9 cellular contexts compared by ENCODE assay signal in genomic region chr15:58438956-58439355, GRCh38. TPM values are rescaled to one million over a fixed set of nuclear protein-coding genes. Genes with fewer than 3 reads are reported as not detected.
DNase-seq lines count a peak whose midpoint lies in the region; ATAC-seq and TF ChIP-seq lines count a peak whose summit lies in the region.
"Had no signal": no experiment of that assay in that cellular context is flagged by ENCODE, and none has a peak within 500 bp of the region (broad histone marks: within the 10 kb centered on the region; RNA-seq: fewer than 3 reads in every experiment).

No MANE protein-coding gene starts in this region.

- H3K4me3 ChIP-seq in AG10803 (ENCODE audit: low read length) = no peak overlapping the region
- H3K4me3 ChIP-seq: tibial artery had no signal

- no peak overlapping the region for H3K27ac Mint-ChIP-seq in activated naive CD4-positive, alpha-beta T cell treated with anti-CD3 and anti-CD28 coated beads for 36 hours

- H3K36me3 Mint-ChIP-seq in activated naive CD4-positive, alpha-beta T cell treated with anti-CD3 and anti-CD28 coated beads for 36 hours (ENCODE audit: low read depth) = no peaks in the 10 kb centered on the region

- DNase-seq in AG10803 (ENCODE audit: low read depth) (peak; percentile 67), GM13976 (ENCODE audit: low spot score) (peak; percentile 61), NCI-H526 treated with DMSO at 0.1 percent for 48 hours (lab: John Stamatoyannopoulos, UW) (peak; percentile 36), iPS-NIHi7 (ENCODE audit: extremely low spot score) (peak; percentile 56), anterior cingulate cortex (lab: John Stamatoyannopoulos, UW) (no peak)
- peak; percentile 55 for DNase-seq in activated naive CD4-positive, alpha-beta T cell treated with anti-CD3 and anti-CD28 coated beads for 36 hours
- no peak for DNase-seq in central memory CD4-positive, alpha-beta T cell

- CTCF ChIA-PET in activated naive CD4-positive, alpha-beta T cell treated with anti-CD3 and anti-CD28 coated beads for 36 hours (lab: Charles Lee) = no interaction called here

- H3K9me3 Mint-ChIP-seq in activated naive CD4-positive, alpha-beta T cell treated with anti-CD3 and anti-CD28 coated beads for 36 hours = no peaks in the 10 kb centered on the region

- H3K27me3 Mint-ChIP-seq in activated naive CD4-positive, alpha-beta T cell treated with anti-CD3 and anti-CD28 coated beads for 36 hours (ENCODE audit: low read depth) = no peaks in the 10 kb centered on the region

- in situ Hi-C loops in GM13976 (cut with MboI; ENCODE audit: low sequenced_read_pairs, unreplicated experiment) = no loop called here

- H3K4me1 Mint-ChIP-seq in activated naive CD4-positive, alpha-beta T cell treated with anti-CD3 and anti-CD28 coated beads for 36 hours (ENCODE audit: low read depth) = peaks cover 14% of the 10 kb centered on the region

- intact Hi-C loops in activated naive CD4-positive, alpha-beta T cell treated with anti-CD3 and anti-CD28 coated beads for 36 hours (cut with micrococcal nuclease) = no loop called here

- TF ChIP-seq CTCF in AG10803 (conservative IDR thresholded peaks at IDR 0.05; ENCODE audit: low read length) (peak; percentile 53), GM13976 (IDR thresholded peaks at IDR 0.05; ENCODE audit: borderline replicate concordance, control extremely low read depth, extremely low read depth, insufficient read depth, missing control alignments) (peak; percentile 22)

- H3K4me3 Mint-ChIP-seq in activated naive CD4-positive, alpha-beta T cell treated with anti-CD3 and anti-CD28 coated beads for 36 hours = no peak overlapping the region

- no peak for ATAC-seq in HG03565 (IDR thresholded peaks at IDR 0.05; ENCODE audit: unreplicated experiment)

RNA-seq across cellular contexts. Expression of gene LIPC, which starts 7.2 kb away (rescaled TPM):
- under 1 TPM; 0.14 to 0.47 TPM for total RNA-seq in activated naive CD4-positive, alpha-beta T cell treated with anti-CD3 and anti-CD28 coated beads for 36 hours

Comparison
In these comparisons a context has a peak if more than half of its experiments do, and no peak if none do; other contexts are left out.
1. DNase-seq: peak in AG10803 (single experiment), GM13976 (single experiment), NCI-H526 treated with DMSO at 0.1 percent for 48 hours (single experiment), activated naive CD4-positive, alpha-beta T cell treated with anti-CD3 and anti-CD28 coated beads for 36 hours (single experiment) and iPS-NIHi7 (single experiment); none in central memory CD4-positive, alpha-beta T cell (single experiment) and anterior cingulate cortex (0 of 58).